21 cellular contexts compared by ENCODE assay signal in genomic region chr6:161100072-161100471, GRCh38.
DNase-seq lines count a peak whose midpoint lies in the region; ATAC-seq, FAIRE-seq and TF ChIP-seq lines count a peak whose summit lies in the region.
"Had no signal": no experiment of that assay in that cellular context is flagged by ENCODE, and none has a peak within 500 bp of the region (broad histone marks: within the 10 kb centered on the region; RNA-seq: fewer than 3 reads in every experiment).

No MANE protein-coding gene starts in this region.

- 89 to 93% methylated on average over 7 to 8 of the region's 8 CpGs for WGBS in endodermal cell (ENCODE audit: insufficient coverage in 1 of 2, insufficient read length in 1 of 2), 2 experiments
- WGBS in smooth muscle cell (ENCODE audit: low lambda C conversion rate): 72% methylated on average over 8 of the region's 8 CpGs
- WGBS in SK-N-SH (ENCODE audit: low lambda C conversion rate): 92% methylated on average over 7 of the region's 8 CpGs

- H3K4me3 ChIP-seq in endodermal cell (ENCODE audit: low read length) (no peak overlapping the region), smooth muscle cell (no peak overlapping the region), SK-N-SH (ENCODE audit: low read depth in 2 of 2, low read length in 1 of 2) (no peak overlapping the region)
- H3K4me3 ChIP-seq: esophagus muscularis mucosa had no signal

- CTCF ChIA-PET in SK-N-SH (lab: Yijun Ruan, JAX): interaction anchor here (3.4 kb wide), 2 partner anchors 272 to 276 kb away, joined by 18 to 81 read pairs; no protein-coding TSS in a partner anchor

- DNase-seq in RCC 7860 (ENCODE audit: low spot score) (peak; percentile 82), endodermal cell (no peak), left lobe of liver (ENCODE audit: low spot score) (no peak), smooth muscle cell (lab: John Stamatoyannopoulos, UW; ENCODE audit: unreplicated experiment) (no peak), NCI-H2227 (lab: John Stamatoyannopoulos, UW; ENCODE audit: unreplicated experiment) (no peak), SK-N-SH (no peak)
- no peak for DNase-seq in stimulated activated CD4-positive, alpha-beta T cell treated with anti-CD3 and anti-CD28 coated beads, Interleukin-15, amount 100 ng/mL, for 24 hours
- DNase-seq: activated CD4-positive, CD25-positive, alpha-beta regulatory T cell treated with anti-CD3 and anti-CD28 coated beads, Interleukin-2, amount 50 U/mL, for 72 hours; activated naive CD4-positive, alpha-beta T cell treated with anti-CD3 and anti-CD28 coated beads for 36 hours; activated T-cell treated with anti-CD3 and anti-CD28 coated beads, Interleukin-2, amount 50 U/mL, for 4 hours; H9; NCI-H2029; stimulated activated naive B cell treated with anti-CD40 and anti-IgM and Interleukin-4, amounts not matched to agents 10 μg/mL and 1 μg/mL and 100 μg/mL, for 72 hours; T1000 had no signal

- no peak for TF ChIP-seq RAD21 in SK-N-SH (IDR thresholded peaks at IDR 0.05; ENCODE audit: low read length)

- peaks cover 7% of the 10 kb centered on the region for H3K4me1 Mint-ChIP-seq in endodermal cell
- H3K4me1 Mint-ChIP-seq: central memory CD8-positive, alpha-beta T cell; stimulated activated naive B cell treated with anti-CD40 and anti-IgM and Interleukin-4, amounts not matched to agents 10 μg/mL and 1 μg/mL and 100 μg/mL, for 72 hours had no signal

- H3K9me2 ChIP-seq in SK-N-SH: no peaks in the 10 kb centered on the region

- no peak overlapping the region for H3K4me3 Mint-ChIP-seq in endodermal cell
- H3K4me3 Mint-ChIP-seq: activated naive CD4-positive, alpha-beta T cell treated with anti-CD3 and anti-CD28 coated beads for 36 hours; activated T-cell treated with anti-CD3 and anti-CD28 coated beads, Interleukin-2, amount 50 U/mL, for 4 hours; central memory CD8-positive, alpha-beta T cell; H9; stimulated activated naive B cell treated with anti-CD40 and anti-IgM and Interleukin-4, amounts not matched to agents 10 μg/mL and 1 μg/mL and 100 μg/mL, for 72 hours had no signal

- H3K4me2 ChIP-seq in smooth muscle cell: no peak overlapping the region
- no peak overlapping the region for H3K4me2 ChIP-seq in SK-N-SH
- H3K4me2 ChIP-seq: KMS-11 had no signal

- peak overlapping the region; percentile 49 for H3K27ac Mint-ChIP-seq in endodermal cell
- H3K27ac Mint-ChIP-seq: activated naive CD4-positive, alpha-beta T cell treated with anti-CD3 and anti-CD28 coated beads for 36 hours; H9; stimulated activated naive B cell treated with anti-CD40 and anti-IgM and Interleukin-4, amounts not matched to agents 10 μg/mL and 1 μg/mL and 100 μg/mL, for 72 hours had no signal

- H4K20me1 ChIP-seq in smooth muscle cell (ENCODE audit: low read depth): no peaks in the 10 kb centered on the region
- H4K20me1 ChIP-seq in SK-N-SH (ENCODE audit: insufficient read depth): no peaks in the 10 kb centered on the region

- H3K27me3 ChIP-seq in endodermal cell (ENCODE audit: control insufficient read depth, insufficient read depth, low read length, poor library complexity, severe bottlenecking) (no peaks in the 10 kb centered on the region), smooth muscle cell (ENCODE audit: low read depth) (no peaks in the 10 kb centered on the region), SK-N-SH (ENCODE audit: insufficient read depth) (no peaks in the 10 kb centered on the region)
- H3K27me3 ChIP-seq: esophagus muscularis mucosa had no signal

- H3K36me3 ChIP-seq in endodermal cell (ENCODE audit: control insufficient read depth, insufficient read depth, low read length): peaks cover 83% of the 10 kb centered on the region
- H3K36me3 ChIP-seq in smooth muscle cell (ENCODE audit: low read depth): peaks cover 7% of the 10 kb centered on the region
- H3K36me3 ChIP-seq in SK-N-SH (replicated peaks in 1 of 2; ENCODE audit: control insufficient read depth in 1 of 2, insufficient read depth in 2 of 2, low read length in 1 of 2): peaks cover 24 to 55% of the 10 kb centered on the region in 2 experiments

- no peak overlapping the region for H2AFZ ChIP-seq in smooth muscle cell (ENCODE audit: low read depth)
- H2AFZ ChIP-seq in SK-N-SH (ENCODE audit: low read depth): no peak overlapping the region

- H3K27ac ChIP-seq in endodermal cell (ENCODE audit: low read depth, low read length) (no peak overlapping the region), smooth muscle cell (ENCODE audit: low read depth) (peak overlapping the region; percentile 44), SK-N-SH (ENCODE audit: low read depth in 2 of 2, low read length in 1 of 2) (no peak overlapping the region)
- H3K27ac ChIP-seq: esophagus muscularis mucosa, KMS-11 had no signal

- no peaks in the 10 kb centered on the region for H3K9me3 ChIP-seq in endodermal cell (ENCODE audit: control insufficient read depth, low read length)
- no peaks in the 10 kb centered on the region for H3K9me3 ChIP-seq in smooth muscle cell (replicated peaks; ENCODE audit: low read depth)
- no peaks in the 10 kb centered on the region for H3K9me3 ChIP-seq in SK-N-SH
- H3K9me3 ChIP-seq: esophagus muscularis mucosa had no signal

- H3K9ac ChIP-seq in endodermal cell (ENCODE audit: extremely low read depth, low read length, poor library complexity, severe bottlenecking) (no peak overlapping the region), smooth muscle cell (ENCODE audit: low read depth) (no peak overlapping the region), SK-N-SH (no peak overlapping the region)
- H3K9ac ChIP-seq: KMS-11 had no signal

- peak; percentile 20 for TF ChIP-seq CTCF in endodermal cell (conservative IDR thresholded peaks at IDR 0.05)
- TF ChIP-seq CTCF in smooth muscle cell (IDR thresholded peaks at IDR 0.05; ENCODE audit: borderline replicate concordance, insufficient read depth, poor library complexity, severe bottlenecking): no peak
- no peak for TF ChIP-seq CTCF in SK-N-SH (IDR thresholded peaks at IDR 0.05)

- no peaks in the 10 kb centered on the region for H3K27me3 Mint-ChIP-seq in endodermal cell (ENCODE audit: insufficient read depth)
- H3K27me3 Mint-ChIP-seq: central memory CD8-positive, alpha-beta T cell; stimulated activated naive B cell treated with anti-CD40 and anti-IgM and Interleukin-4, amounts not matched to agents 10 μg/mL and 1 μg/mL and 100 μg/mL, for 72 hours had no signal

- H3K4me1 ChIP-seq in endodermal cell (ENCODE audit: control insufficient read depth, insufficient read depth, low read length) (peaks cover 6% of the 10 kb centered on the region), smooth muscle cell (ENCODE audit: low read depth) (no peaks in the 10 kb centered on the region), SK-N-SH (ENCODE audit: control insufficient read depth in 1 of 2, insufficient read depth in 2 of 2, low read depth in 1 of 2, low read length in 1 of 2) (peaks cover 0 to 3% of the 10 kb centered on the region in 2 experiments; a peak in 1 of 4 replicates)
- H3K4me1 ChIP-seq: esophagus muscularis mucosa had no signal

- no peak for TF ChIP-seq EP300 in SK-N-SH (IDR thresholded peaks at IDR 0.05; ENCODE audit: borderline replicate concordance in 1 of 2, low read depth in 1 of 2, low read length in 1 of 2)

- ATAC-seq in left lobe of liver: peak; percentile 29
- ATAC-seq in HG03354 (IDR thresholded peaks at IDR 0.05; ENCODE audit: poor library complexity, severe bottlenecking, unreplicated experiment): no peak
- ATAC-seq: activated T-cell treated with anti-CD3 and anti-CD28 coated beads, Interleukin-2, amount 50 U/mL, for 4 hours; Panc1; sciatic nerve; SK-N-SH treated with all-trans-retinoic acid at 6 μM for 48 hours; stimulated activated naive B cell treated with anti-CD40 and anti-IgM and Interleukin-4, amounts not matched to agents 10 μg/mL and 1 μg/mL and 100 μg/mL, for 72 hours had no signal

- no peaks in the 10 kb centered on the region for H3K79me2 ChIP-seq in smooth muscle cell (ENCODE audit: low read depth)
- no peaks in the 10 kb centered on the region for H3K79me2 ChIP-seq in SK-N-SH (ENCODE audit: insufficient read depth)

- H3K36me3 Mint-ChIP-seq in endodermal cell (ENCODE audit: low read depth): peaks cover 64% of the 10 kb centered on the region

- H3K9me3 Mint-ChIP-seq in endodermal cell: no peaks in the 10 kb centered on the region
- H3K9me3 Mint-ChIP-seq: activated naive CD4-positive, alpha-beta T cell treated with anti-CD3 and anti-CD28 coated beads for 36 hours; activated T-cell treated with anti-CD3 and anti-CD28 coated beads, Interleukin-2, amount 50 U/mL, for 4 hours; central memory CD8-positive, alpha-beta T cell; H9; stimulated activated naive B cell treated with anti-CD40 and anti-IgM and Interleukin-4, amounts not matched to agents 10 μg/mL and 1 μg/mL and 100 μg/mL, for 72 hours had no signal

- H3F3A ChIP-seq in smooth muscle cell (ENCODE audit: low read depth): no peaks in the 10 kb centered on the region
- H3F3A ChIP-seq in SK-N-SH (replicated peaks; ENCODE audit: insufficient read depth): no peaks in the 10 kb centered on the region

- POLR2A ChIA-PET in SK-N-SH (lab: Yijun Ruan, JAX): no interaction called here

- FAIRE-seq in RCC 7860 (lab: Jason Lieb, UNC): peak; percentile 86

TF ChIP-seq in SK-N-SH, 30 proteins besides CTCF, POLR2A, EP300 and RAD21:
- no peak for TF ChIP-seq FOSL2 (IDR thresholded peaks at IDR 0.05; ENCODE audit: borderline replicate concordance, low read depth)
- TF ChIP-seq RFX5 (IDR thresholded peaks at IDR 0.05; ENCODE audit: low read length): no peak
- no peak for TF ChIP-seq MEF2A (IDR thresholded peaks at IDR 0.05; ENCODE audit: borderline replicate concordance, low read depth)
